In the genomic region with DNA sequence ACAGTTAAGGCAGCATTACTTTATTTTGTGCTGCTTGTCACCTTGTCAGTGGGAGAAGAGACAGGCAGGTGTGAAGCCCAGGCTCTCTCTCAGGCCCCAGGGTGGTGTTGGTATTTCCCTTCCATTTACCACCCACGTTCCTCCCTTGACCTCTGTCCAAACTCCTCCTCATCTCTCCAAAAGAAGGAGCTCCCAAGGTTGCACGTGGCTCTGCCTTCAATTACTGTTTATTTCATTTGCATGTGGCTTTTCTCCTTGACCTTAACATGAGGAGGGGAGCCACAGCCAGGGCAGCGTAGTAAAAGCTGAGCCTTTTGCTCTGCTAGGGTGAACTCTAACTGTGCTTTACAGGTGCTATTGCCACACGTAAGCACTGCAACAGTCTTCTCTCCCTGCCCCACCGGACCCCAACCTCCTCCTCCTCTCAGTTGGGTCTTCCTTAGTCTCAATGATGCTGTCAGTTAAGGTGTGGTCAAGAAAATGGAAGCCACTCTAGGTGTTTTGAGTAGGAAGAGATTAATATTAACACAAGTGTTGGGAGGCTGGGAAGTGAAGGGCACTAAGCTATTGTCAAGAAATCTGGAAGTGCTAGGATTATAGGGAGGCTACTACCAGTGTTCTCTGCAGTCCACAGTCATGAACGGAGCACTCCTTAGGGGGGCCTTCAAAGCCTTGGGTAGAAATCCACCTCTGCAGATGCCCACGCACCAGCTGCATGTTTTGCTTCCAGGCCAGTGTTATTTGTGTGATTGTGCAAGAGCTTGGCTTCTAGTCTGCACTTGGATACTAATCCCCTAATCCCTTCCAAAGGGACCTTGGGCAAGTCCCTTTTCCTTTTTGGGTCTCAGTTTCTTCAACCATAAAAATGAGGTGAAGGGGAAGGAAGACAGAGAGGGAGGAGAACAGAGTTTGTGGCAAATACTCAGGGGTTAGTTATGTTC, we compare ENCODE assay signal across 1 cellular context.
TF ChIP-seq lines count a peak whose summit lies in the region.

No MANE protein-coding gene starts in this region.

TF ChIP-seq in IMR-90, 13 proteins besides CTCF, POLR2A, EP300 and RAD21:
- TF ChIP-seq SMC3 (IDR thresholded peaks at IDR 0.05; ENCODE audit: low read depth, low read length) = no peak
- peak; percentile 95 for TF ChIP-seq CEBPB (IDR thresholded peaks at IDR 0.05; ENCODE audit: low read depth, low read length)
